12 cellular contexts compared by ENCODE assay signal in genomic region chr4:73676881-73677323, GRCh38. TPM values are rescaled to one million over a fixed set of nuclear protein-coding genes. Genes with fewer than 3 reads are reported as not detected.
A peak's percentile ranks its signal among the peaks of the same experiment; 100 is the strongest.
DNase-seq lines count a peak whose midpoint lies in the region; ATAC-seq and TF ChIP-seq lines count a peak whose summit lies in the region.
"Had no signal": no experiment of that assay in that cellular context is flagged by ENCODE, and none has a peak within 500 bp of the region (broad histone marks: within the 10 kb centered on the region; RNA-seq: fewer than 3 reads in every experiment).

No MANE protein-coding gene starts in this region.

- DNase-seq in NCI-H1105 treated with DMSO at 0.1 percent for 48 hours (lab: John Stamatoyannopoulos, UW) (peak; percentile 44), NCI-H1105 (lab: John Stamatoyannopoulos, UW) (no peak), retinal pigment epithelial cell (ENCODE audit: low read depth) (peak; percentile 46), mucosa of descending colon (no peak)

- intact Hi-C loops in mucosa of descending colon (cut with DNase I, micrococcal nuclease) = no loop called here

- no peak overlapping the region for H3K4me3 Mint-ChIP-seq in stimulated activated memory B cell treated with anti-CD40 and anti-IgM and Interleukin-4, amounts not matched to agents 10 μg/mL and 1 μg/mL and 100 μg/mL, for 72 hours
- H3K4me3 Mint-ChIP-seq: memory B cell; stimulated activated naive CD8-positive, alpha-beta T cell treated with anti-CD3 and anti-CD28 coated beads, Interleukin-15, Interleukin-2, amounts not matched to agents 100 ng/mL and 50 ng/mL, for 24 hours had no signal

- H3K36me3 Mint-ChIP-seq in stimulated activated memory B cell treated with anti-CD40 and anti-IgM and Interleukin-4, amounts not matched to agents 10 μg/mL and 1 μg/mL and 100 μg/mL, for 72 hours = no peaks in the 10 kb centered on the region
- H3K36me3 Mint-ChIP-seq: memory B cell had no signal

- H3K36me3 ChIP-seq in mucosa of descending colon (ENCODE audit: low read depth) = no peaks in the 10 kb centered on the region

- no peak overlapping the region for H3K4me3 ChIP-seq in retinal pigment epithelial cell (ENCODE audit: low read length)
- no peak overlapping the region for H3K4me3 ChIP-seq in mucosa of descending colon

- peak; percentile 48 for ATAC-seq in HG03469 (IDR thresholded peaks at IDR 0.05; ENCODE audit: unreplicated experiment)
- ATAC-seq in mucosa of descending colon = no peak
- ATAC-seq in stimulated activated memory B cell treated with anti-CD40 and anti-IgM and Interleukin-4, amounts not matched to agents 10 μg/mL and 1 μg/mL and 100 μg/mL, for 72 hours = no peak
- no peak for ATAC-seq in GM19324 (IDR thresholded peaks at IDR 0.05; ENCODE audit: low FRiP score, unreplicated experiment)

- TF ChIP-seq CTCF in VCaP (conservative IDR thresholded peaks at IDR 0.05) = no peak
- TF ChIP-seq CTCF in retinal pigment epithelial cell (conservative IDR thresholded peaks at IDR 0.05; ENCODE audit: low read depth, low read length) = no peak
- no peak for TF ChIP-seq CTCF in mucosa of descending colon (IDR thresholded peaks at IDR 0.05)

- H3K27ac Mint-ChIP-seq in stimulated activated memory B cell treated with anti-CD40 and anti-IgM and Interleukin-4, amounts not matched to agents 10 μg/mL and 1 μg/mL and 100 μg/mL, for 72 hours = no peak overlapping the region
- H3K27ac Mint-ChIP-seq: memory B cell; stimulated activated naive CD8-positive, alpha-beta T cell treated with anti-CD3 and anti-CD28 coated beads, Interleukin-15, Interleukin-2, amounts not matched to agents 100 ng/mL and 50 ng/mL, for 24 hours had no signal

- H3K27ac ChIP-seq in VCaP = peak overlapping the region; percentile 74
- H3K27ac ChIP-seq: 22Rv1, HL-60 had no signal

- H3K4me1 ChIP-seq in mucosa of descending colon (ENCODE audit: low read depth) = no peaks in the 10 kb centered on the region

- H3K9me3 ChIP-seq in mucosa of descending colon = no peaks in the 10 kb centered on the region

- H3K4me1 Mint-ChIP-seq in stimulated activated memory B cell treated with anti-CD40 and anti-IgM and Interleukin-4, amounts not matched to agents 10 μg/mL and 1 μg/mL and 100 μg/mL, for 72 hours = no peaks in the 10 kb centered on the region
- H3K4me1 Mint-ChIP-seq: memory B cell had no signal

- peaks cover 9% of the 10 kb centered on the region for H3K27me3 Mint-ChIP-seq in stimulated activated memory B cell treated with anti-CD40 and anti-IgM and Interleukin-4, amounts not matched to agents 10 μg/mL and 1 μg/mL and 100 μg/mL, for 72 hours

- no peaks in the 10 kb centered on the region for H3K9me3 Mint-ChIP-seq in stimulated activated memory B cell treated with anti-CD40 and anti-IgM and Interleukin-4, amounts not matched to agents 10 μg/mL and 1 μg/mL and 100 μg/mL, for 72 hours
- H3K9me3 Mint-ChIP-seq: memory B cell; stimulated activated naive CD8-positive, alpha-beta T cell treated with anti-CD3 and anti-CD28 coated beads, Interleukin-15, Interleukin-2, amounts not matched to agents 100 ng/mL and 50 ng/mL, for 24 hours had no signal

RNA-seq across cellular contexts. Expression of gene RASSF6, which starts 56.7 kb away (rescaled TPM):
- 10 to 100 TPM; 15.1 to 41.1 (median 27.1) TPM for total RNA-seq in mucosa of descending colon

Comparison
In these comparisons a context has a peak if more than half of its experiments do, and no peak if none do; other contexts are left out.
1. DNase-seq: peak in NCI-H1105 treated with DMSO at 0.1 percent for 48 hours (single experiment) and retinal pigment epithelial cell (single experiment); none in NCI-H1105 (single experiment) and mucosa of descending colon (0 of 3).